1 cellular context compared by ENCODE assay signal in genomic region chr7:727806-728460, GRCh38.
TF ChIP-seq lines count a peak whose summit lies in the region.

No MANE protein-coding gene starts in this region.

TF ChIP-seq in HepG2, 621 proteins besides CTCF, POLR2A, EP300 and RAD21 (continued from another document):
- TF ChIP-seq ZNF687 (CRISPR knock-in tag; IDR thresholded peaks at IDR 0.05) (peak; percentile 6; the same call in 1 of the 2 replicates), RXRA (CRISPR knock-in tag; IDR thresholded peaks at IDR 0.05) (no peak), GZF1 (CRISPR knock-in tag; IDR thresholded peaks at IDR 0.05) (no peak), GLI4 (CRISPR knock-in tag; IDR thresholded peaks at IDR 0.05; ENCODE audit: borderline replicate concordance) (no peak), ZBTB33 (CRISPR knock-in tag; IDR thresholded peaks at IDR 0.05) (peak; percentile 89), KLF6 (CRISPR knock-in tag; IDR thresholded peaks at IDR 0.05) (no peak), AHDC1 (CRISPR knock-in tag; IDR thresholded peaks at IDR 0.05; ENCODE audit: borderline replicate concordance) (no peak), SNAPC4 (CRISPR knock-in tag; IDR thresholded peaks at IDR 0.05) (no peak), REST (IDR thresholded peaks at IDR 0.05; ENCODE audit: borderline replicate concordance in 1 of 2, low read depth in 1 of 2, low read length in 2 of 2) (no peak), SNAPC5 (CRISPR knock-in tag; IDR thresholded peaks at IDR 0.05; ENCODE audit: borderline replicate concordance) (no peak), ZNF570 (CRISPR knock-in tag; IDR thresholded peaks at IDR 0.05; ENCODE audit: borderline replicate concordance) (no peak), MEIS2 (CRISPR knock-in tag; IDR thresholded peaks at IDR 0.05) (no peak), TFDP2 (CRISPR knock-in tag; IDR thresholded peaks at IDR 0.05) (no peak), ZNF484 (CRISPR knock-in tag; IDR thresholded peaks at IDR 0.05; ENCODE audit: borderline replicate concordance, low read depth) (no peak), ZNF574 (CRISPR knock-in tag; IDR thresholded peaks at IDR 0.05) (0 out of 2 replicates have a peak, but pooled peaks have one; percentile 10), ZSCAN9 (CRISPR knock-in tag; IDR thresholded peaks at IDR 0.05; ENCODE audit: borderline replicate concordance) (no peak), ZNF550 (CRISPR knock-in tag; IDR thresholded peaks at IDR 0.05; ENCODE audit: borderline replicate concordance) (no peak), THAP11 (CRISPR knock-in tag; IDR thresholded peaks at IDR 0.05) (no peak), ZNF549 (CRISPR knock-in tag; IDR thresholded peaks at IDR 0.05) (no peak), E2F5 (CRISPR knock-in tag; conservative IDR thresholded peaks at IDR 0.05) (no peak)
